1 cellular context compared by ENCODE assay signal in genomic region chr2:20998972-20999905, GRCh38.
TF ChIP-seq lines count a peak whose summit lies in the region.

No MANE protein-coding gene starts in this region.

TF ChIP-seq in HepG2, 621 proteins besides CTCF, POLR2A, EP300 and RAD21 (continued from another document and continues in another):
- TF ChIP-seq ZNF609 (CRISPR knock-in tag; IDR thresholded peaks at IDR 0.05; ENCODE audit: borderline replicate concordance) (no peak), HMG20A (CRISPR knock-in tag; IDR thresholded peaks at IDR 0.05; ENCODE audit: borderline replicate concordance) (no peak), ATF4 (CRISPR knock-in tag; IDR thresholded peaks at IDR 0.05) (0 out of 4 replicates have a peak, but pooled peaks of 1 of the 2 experiments have one; percentile 23), ZNF780A (CRISPR knock-in tag; IDR thresholded peaks at IDR 0.05) (peak; percentile 80), ZNF800 (CRISPR knock-in tag; IDR thresholded peaks at IDR 0.05) (no peak), ZNF766 (CRISPR knock-in tag; IDR thresholded peaks at IDR 0.05; ENCODE audit: borderline replicate concordance) (peak; percentile 14; the same call in 1 of the 2 replicates), ZNF280D (CRISPR knock-in tag; IDR thresholded peaks at IDR 0.05) (peak; percentile 55; the same call in 1 of the 2 replicates), HDAC6 (IDR thresholded peaks at IDR 0.05; ENCODE audit: low read depth, low read length) (0 out of 2 replicates have a peak, but pooled peaks have one; percentile 15), SMYD3 (CRISPR knock-in tag; IDR thresholded peaks at IDR 0.05) (peak; percentile 69; the same call in 1 of the 2 replicates), ZSCAN29 (CRISPR knock-in tag; conservative IDR thresholded peaks at IDR 0.05) (no peak), SP1 (IDR thresholded peaks at IDR 0.05) (no peak), SP1 (CRISPR knock-in tag; IDR thresholded peaks at IDR 0.05) (no peak), RERE (CRISPR knock-in tag; IDR thresholded peaks at IDR 0.05; ENCODE audit: low read depth) (no peak), TBL1XR1 (IDR thresholded peaks at IDR 0.05; ENCODE audit: borderline replicate concordance, low read length, partially characterized antibody) (no peak), FOXK2 (IDR thresholded peaks at IDR 0.05) (no peak), ZNF747 (CRISPR knock-in tag; IDR thresholded peaks at IDR 0.05; ENCODE audit: borderline replicate concordance) (no peak), PTBP1 (IDR thresholded peaks at IDR 0.05; ENCODE audit: low read depth, low read length, poor library complexity, severe bottlenecking) (no peak), FIP1L1 (IDR thresholded peaks at IDR 0.05; ENCODE audit: borderline replicate concordance, insufficient read depth, low read depth, low read length) (peak; percentile 95), IRF9 (CRISPR knock-in tag; IDR thresholded peaks at IDR 0.05; ENCODE audit: borderline replicate concordance) (no peak), IRX3 (CRISPR knock-in tag; IDR thresholded peaks at IDR 0.05; ENCODE audit: borderline replicate concordance, low read depth) (no peak), XRCC5 (optimal IDR thresholded peaks at IDR 0.05; ENCODE audit: low read length) (no peak), DR1 (CRISPR knock-in tag; IDR thresholded peaks at IDR 0.05) (no peak), ZNF225 (CRISPR knock-in tag; IDR thresholded peaks at IDR 0.05) (no peak), FOXJ3 (CRISPR knock-in tag; IDR thresholded peaks at IDR 0.05; ENCODE audit: borderline replicate concordance) (no peak; the same call in 1 of the 2 replicates), ZNF614 (CRISPR knock-in tag; IDR thresholded peaks at IDR 0.05; ENCODE audit: borderline replicate concordance) (no peak), GRHL1 (CRISPR knock-in tag; conservative IDR thresholded peaks at IDR 0.05) (no peak), CBX1 (IDR thresholded peaks at IDR 0.05; ENCODE audit: low read depth) (peak; percentile 30)
- TF ChIP-seq, protein P1, sequence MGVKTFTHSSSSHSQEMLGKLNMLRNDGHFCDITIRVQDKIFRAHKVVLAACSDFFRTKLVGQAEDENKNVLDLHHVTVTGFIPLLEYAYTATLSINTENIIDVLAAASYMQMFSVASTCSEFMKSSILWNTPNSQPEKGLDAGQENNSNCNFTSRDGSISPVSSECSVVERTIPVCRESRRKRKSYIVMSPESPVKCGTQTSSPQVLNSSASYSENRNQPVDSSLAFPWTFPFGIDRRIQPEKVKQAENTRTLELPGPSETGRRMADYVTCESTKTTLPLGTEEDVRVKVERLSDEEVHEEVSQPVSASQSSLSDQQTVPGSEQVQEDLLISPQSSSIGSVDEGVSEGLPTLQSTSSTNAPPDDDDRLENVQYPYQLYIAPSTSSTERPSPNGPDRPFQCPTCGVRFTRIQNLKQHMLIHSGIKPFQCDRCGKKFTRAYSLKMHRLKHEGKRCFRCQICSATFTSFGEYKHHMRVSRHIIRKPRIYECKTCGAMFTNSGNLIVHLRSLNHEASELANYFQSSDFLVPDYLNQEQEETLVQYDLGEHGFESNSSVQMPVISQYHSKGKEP (CRISPR knock-in tag; IDR thresholded peaks at IDR 0.05) = no peak
